In the genomic region with DNA sequence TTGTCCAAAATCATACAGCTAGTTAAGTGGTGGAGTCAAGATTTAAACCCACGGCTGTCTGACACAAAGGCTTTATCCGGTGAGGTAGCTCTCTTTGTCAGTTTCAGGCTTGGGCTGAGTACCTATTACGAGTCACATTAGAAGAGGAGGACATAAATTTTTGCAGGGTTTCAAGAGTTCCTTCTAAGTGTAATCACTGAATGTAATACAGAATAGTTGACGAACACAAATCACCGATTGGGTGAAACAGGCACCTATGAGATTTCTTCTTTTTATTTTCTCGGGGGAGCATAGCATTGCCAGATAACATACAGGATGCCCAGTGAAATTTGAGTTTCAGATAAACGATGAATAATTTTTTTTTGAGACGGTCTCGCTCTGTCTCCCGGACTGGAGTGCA, we compare ENCODE assay signal across 8 cellular contexts. TPM values are rescaled to one million over a fixed set of nuclear protein-coding genes. Genes with fewer than 3 reads are reported as not detected.
DNase-seq lines count a peak whose midpoint lies in the region; ATAC-seq and TF ChIP-seq lines count a peak whose summit lies in the region.

No MANE protein-coding gene starts in this region.

- POLR2A ChIA-PET in AG04450 (lab: Yijun Ruan, JAX), result interaction anchor here (1.3 to 1.6 kb wide), 2 partner anchors 26 to 60 kb away, joined by 5 to 10 read pairs; a partner anchor contains a TSS

- peak overlapping the region; percentile 86 for H3K9ac ChIP-seq in HUES48 (ENCODE audit: low read depth, low read length)

- TF ChIP-seq POLR2A in breast epithelium (IDR thresholded peaks at IDR 0.05), result no peak

- ATAC-seq in GM18502 (IDR thresholded peaks at IDR 0.05; ENCODE audit: poor library complexity, unreplicated experiment) (no peak), GM19463 (IDR thresholded peaks at IDR 0.05; ENCODE audit: unreplicated experiment) (no peak)

- TF ChIP-seq CTCF in AG04450 (IDR thresholded peaks at IDR 0.05; ENCODE audit: low read depth, low read length) (no peak), breast epithelium (IDR thresholded peaks at IDR 0.05) (no peak)

- no peaks in the 10 kb centered on the region; the same call in 1 of the 2 replicates for H3K9me3 ChIP-seq in AG04450 (ENCODE audit: control insufficient read depth, insufficient read depth, low read length)
- H3K9me3 ChIP-seq in HUES48 (ENCODE audit: control insufficient read depth, insufficient read depth, low read length), result no peaks in the 10 kb centered on the region
- no peaks in the 10 kb centered on the region for H3K9me3 ChIP-seq in breast epithelium
- H3K9me3 ChIP-seq in mononuclear cell (ENCODE audit: low read depth, low read length), result no peaks in the 10 kb centered on the region

- no peaks in the 10 kb centered on the region; the same call in 1 of the 2 replicates for H3K4me1 ChIP-seq in HUES48 (ENCODE audit: control insufficient read depth, insufficient read depth, low read length)
- peaks cover 4 to 7% of the 10 kb centered on the region in 2 donors for H3K4me1 ChIP-seq in breast epithelium
- H3K4me1 ChIP-seq in mononuclear cell (ENCODE audit: insufficient read depth, low read length), result peaks cover 26% of the 10 kb centered on the region

- no peak overlapping the region for H3K27ac ChIP-seq in AG04450 (ENCODE audit: low read depth, low read length)
- peak overlapping the region; percentile 93 for H3K27ac ChIP-seq in HUES48 (ENCODE audit: low read depth, low read length)
- peak overlapping the region in 1 of 2 donors; percentile 98 for H3K27ac ChIP-seq in breast epithelium

- H3K36me3 ChIP-seq in HUES48 (ENCODE audit: control insufficient read depth, insufficient read depth, low read length), result peaks cover 7% of the 10 kb centered on the region; the same call in 1 of the 2 replicates
- H3K36me3 ChIP-seq in breast epithelium, result no peaks in the 10 kb centered on the region

- CTCF ChIA-PET in AG04450 (lab: Charles Lee), result interaction anchor here (1.6 to 2.0 kb wide), 2 partner anchors 85 to 155 kb away, joined by 7 to 8 read pairs; no protein-coding TSS in a partner anchor

- intact Hi-C loops in breast epithelium (cut with DNase I; ENCODE audit: low total_unique reads), result loop anchor here (1.0 kb wide), 1 partner anchor 27 kb away; no protein-coding TSS in a partner anchor

- H3K4me3 ChIP-seq in AG04450 (ENCODE audit: low read depth, low read length), result peak overlapping the region; percentile 84
- H3K4me3 ChIP-seq in HUES48 (ENCODE audit: low read depth, low read length), result peak overlapping the region; percentile 99
- H3K4me3 ChIP-seq in breast epithelium, result peak overlapping the region; percentile 90 to 99 (median 92)
- H3K4me3 ChIP-seq in mononuclear cell (ENCODE audit: low read length), result peak overlapping the region; percentile 93

- DNase-seq in AG04450 (ENCODE audit: low read depth, low spot score), result no peak
- DNase-seq in breast epithelium (ENCODE audit: low spot score in 2 of 2), result no peak
- no peak for DNase-seq in HuH-7 (ENCODE audit: low spot score)
- DNase-seq in NCI-H1436 (lab: John Stamatoyannopoulos, UW), result no peak

- H3K27me3 ChIP-seq in AG04450 (ENCODE audit: control insufficient read depth, insufficient read depth, low read length) (no peaks in the 10 kb centered on the region), HUES48 (ENCODE audit: control insufficient read depth, insufficient read depth, low read length) (no peaks in the 10 kb centered on the region), breast epithelium (no peaks in the 10 kb centered on the region), mononuclear cell (ENCODE audit: insufficient read depth, low read length) (no peaks in the 10 kb centered on the region)

RNA-seq across cellular contexts. Expression of a gene that starts 0.8 kb away (rescaled TPM):
- polyA plus RNA-seq in AG04450 (2011; rRNA removed), result 258 and 275 TPM in 2 replicates
- polyA minus RNA-seq in AG04450 (2011; rRNA and poly(A)+ RNA removed), result 227 and 254 TPM in 2 replicates
- total RNA-seq in breast epithelium (100 to 1,000 TPM; 108 to 188 (median 140) TPM), mononuclear cell (74.3 TPM)

RNA-seq across cellular contexts. Expression of a gene that starts 26.7 kb away (rescaled TPM):
- polyA plus RNA-seq in AG04450 (2011; rRNA removed), result 10.5 and 12.0 TPM in 2 replicates
- polyA minus RNA-seq in AG04450 (2011; rRNA and poly(A)+ RNA removed), result 28.0 and 37.7 TPM in 2 replicates
- 10 to 100 TPM; 20.6 to 31.6 (median 25.9) TPM for total RNA-seq in breast epithelium
- 45.5 TPM for total RNA-seq in mononuclear cell

RNA-seq across cellular contexts. Expression of a gene that starts 57.0 kb away (rescaled TPM):
- 170 and 179 TPM in 2 replicates for polyA plus RNA-seq in AG04450 (2011; rRNA removed)
- polyA minus RNA-seq in AG04450 (2011; rRNA and poly(A)+ RNA removed), result 186 and 203 TPM in 2 replicates
- total RNA-seq in breast epithelium (10 to 100 TPM; 38.1 to 87.2 (median 61.6) TPM), mononuclear cell (46.7 TPM)
